ENCODE assay signal across 3 cellular contexts in genomic region chr7:112088484-112089016, GRCh38.
TF ChIP-seq lines count a peak whose summit lies in the region.

No MANE protein-coding gene starts in this region.

TF ChIP-seq in A549, 52 proteins besides CTCF, POLR2A, EP300 and RAD21 (continued from another document):
- peak; percentile 45; the same call in 1 of the 2 replicates for TF ChIP-seq KDM1A (IDR thresholded peaks at IDR 0.05; ENCODE audit: low read depth)
- no peak for TF ChIP-seq GATA3 (IDR thresholded peaks at IDR 0.05; ENCODE audit: borderline replicate concordance)
- TF ChIP-seq EHF (CRISPR knock-in tag; IDR thresholded peaks at IDR 0.05): no peak

TF ChIP-seq in HEK293, 187 proteins besides CTCF, POLR2A, EP300 and RAD21 (continued from another document):
- TF ChIP-seq, protein P1, sequence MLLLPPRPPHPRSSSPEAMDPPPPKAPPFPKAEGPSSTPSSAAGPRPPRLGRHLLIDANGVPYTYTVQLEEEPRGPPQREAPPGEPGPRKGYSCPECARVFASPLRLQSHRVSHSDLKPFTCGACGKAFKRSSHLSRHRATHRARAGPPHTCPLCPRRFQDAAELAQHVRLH (tag by site-specific recombination; IDR thresholded peaks at IDR 0.05): 0 out of 2 replicates have a peak, but pooled peaks have one; percentile 15

TF ChIP-seq in H1, 55 proteins besides CTCF, POLR2A, EP300 and RAD21 (continued from another document):
- TF ChIP-seq NANOG (IDR thresholded peaks at IDR 0.05; ENCODE audit: insufficient read depth, low read depth, low read length, poor library complexity, severe bottlenecking) (no peak), RNF2 (IDR thresholded peaks at IDR 0.05; ENCODE audit: borderline replicate concordance, low read depth, low read length, missing control alignments, poor library complexity, severe bottlenecking) (no peak)
